Comparison of ENCODE assay signal across 9 cellular contexts in genomic region chr15:70308011-70308761, GRCh38.
DNase-seq lines count a peak whose midpoint lies in the region; ATAC-seq and TF ChIP-seq lines count a peak whose summit lies in the region.
"Had no signal": no experiment of that assay in that cellular context is flagged by ENCODE, and none has a peak within 500 bp of the region (broad histone marks: within the 10 kb centered on the region; RNA-seq: fewer than 3 reads in every experiment).

No MANE protein-coding gene starts in this region.

- H3K27ac ChIP-seq in DND-41 (ENCODE audit: low read length) (peak overlapping the region; percentile 44; the same call in 1 of the 2 replicates), suprapubic skin (no peak overlapping the region)

- H3K4me3 ChIP-seq in DND-41 (ENCODE audit: low read depth in 1 of 2, low read length in 2 of 2) (no peak overlapping the region), NB4 (ENCODE audit: low read depth, low read length) (no peak overlapping the region), suprapubic skin (no peak overlapping the region)

- peak overlapping the region; percentile 15 to 25 for H3K4me3 Mint-ChIP-seq in effector memory CD8-positive, alpha-beta T cell

- H3K36me3 Mint-ChIP-seq in effector memory CD8-positive, alpha-beta T cell (ENCODE audit: insufficient read depth): no peaks in the 10 kb centered on the region

- H2AFZ ChIP-seq in DND-41 (ENCODE audit: low read depth, low read length): no peak overlapping the region

- H3K9ac ChIP-seq in DND-41 (ENCODE audit: low read depth, low read length): no peak overlapping the region

- H3K9me3 ChIP-seq in DND-41 (ENCODE audit: insufficient read depth, low read length, severe bottlenecking): no peaks in the 10 kb centered on the region
- no peaks in the 10 kb centered on the region for H3K9me3 ChIP-seq in suprapubic skin

- peaks cover 13 to 20% of the 10 kb centered on the region in 2 donors for H3K4me1 Mint-ChIP-seq in effector memory CD8-positive, alpha-beta T cell (ENCODE audit: low read depth in 2 of 2)

- H3K4me2 ChIP-seq in DND-41 (ENCODE audit: insufficient read depth, low read length): no peak overlapping the region

- H3K27me3 ChIP-seq in DND-41 (ENCODE audit: insufficient read depth, low read length, poor library complexity): no peaks in the 10 kb centered on the region
- H3K27me3 ChIP-seq in suprapubic skin: no peaks in the 10 kb centered on the region

- WGBS in suprapubic skin: 79% methylated on average over 5 of the region's 5 CpGs

- H3K9me3 Mint-ChIP-seq in effector memory CD8-positive, alpha-beta T cell: no peaks in the 10 kb centered on the region

- H3K27me3 Mint-ChIP-seq in effector memory CD8-positive, alpha-beta T cell: peaks cover 18 to 21% of the 10 kb centered on the region in 2 donors

- H4K20me1 ChIP-seq in DND-41 (ENCODE audit: insufficient read depth, low read length): no peaks in the 10 kb centered on the region

- no peak for TF ChIP-seq CTCF in DND-41 (IDR thresholded peaks at IDR 0.05; ENCODE audit: borderline replicate concordance, extremely low read depth, low read length, poor library complexity, severe bottlenecking)
- no peak for TF ChIP-seq CTCF in NB4 (IDR thresholded peaks at IDR 0.05; ENCODE audit: low read depth, low read length)
- TF ChIP-seq CTCF in suprapubic skin (IDR thresholded peaks at IDR 0.05): no peak

- H3K79me2 ChIP-seq in DND-41 (ENCODE audit: insufficient read depth, low read length): no peaks in the 10 kb centered on the region

- peak; percentile 50 for DNase-seq in DND-41
- DNase-seq in NB4 (ENCODE audit: low read depth): peak; percentile 89
- no peak for DNase-seq in effector memory CD8-positive, alpha-beta T cell
- DNase-seq in suprapubic skin (ENCODE audit: low spot score in 2 of 2): no peak
- no peak for DNase-seq in NCI-H446 treated with DMSO at 0.1 percent for 48 hours (lab: John Stamatoyannopoulos, UW)
- no peak for DNase-seq in T-helper 9 cell
- DNase-seq: NCI-H226 had no signal

- peaks cover 30% of the 10 kb centered on the region for H3K4me1 ChIP-seq in DND-41 (ENCODE audit: insufficient read depth, low read length)
- H3K4me1 ChIP-seq in suprapubic skin: no peaks in the 10 kb centered on the region

- ATAC-seq in DND-41 (ENCODE audit: insufficient read depth, low read depth) (peak; percentile 67), GM21367 (IDR thresholded peaks at IDR 0.05; ENCODE audit: unreplicated experiment) (peak; percentile 64), GM19328 (IDR thresholded peaks at IDR 0.05; ENCODE audit: unreplicated experiment) (no peak)
- peak; percentile 71 for ATAC-seq in effector memory CD8-positive, alpha-beta T cell (replicated peaks)

- peak overlapping the region in 1 of 2 donors; percentile 5 for H3K27ac Mint-ChIP-seq in effector memory CD8-positive, alpha-beta T cell

- TF ChIP-seq POLR2A in NB4 (IDR thresholded peaks at IDR 0.05; ENCODE audit: extremely low read depth, insufficient read length): no peak
- no peak for TF ChIP-seq POLR2A in suprapubic skin (IDR thresholded peaks at IDR 0.05)

- H3K36me3 ChIP-seq in DND-41 (ENCODE audit: insufficient read depth, low read length) (no peaks in the 10 kb centered on the region), suprapubic skin (no peaks in the 10 kb centered on the region)

- TF ChIP-seq EP300 in suprapubic skin (IDR thresholded peaks at IDR 0.05): no peak

Comparison
In these comparisons a context has a peak if more than half of its experiments do, and no peak if none do; other contexts are left out.
1. DNase-seq: peak in DND-41 (single experiment) and NB4 (single experiment); none in effector memory CD8-positive, alpha-beta T cell (0 of 3), suprapubic skin (0 of 2), NCI-H446 treated with DMSO at 0.1 percent for 48 hours (single experiment) and T-helper 9 cell (single experiment).